Comparison of ENCODE assay signal across 27 cellular contexts in the genomic region with DNA sequence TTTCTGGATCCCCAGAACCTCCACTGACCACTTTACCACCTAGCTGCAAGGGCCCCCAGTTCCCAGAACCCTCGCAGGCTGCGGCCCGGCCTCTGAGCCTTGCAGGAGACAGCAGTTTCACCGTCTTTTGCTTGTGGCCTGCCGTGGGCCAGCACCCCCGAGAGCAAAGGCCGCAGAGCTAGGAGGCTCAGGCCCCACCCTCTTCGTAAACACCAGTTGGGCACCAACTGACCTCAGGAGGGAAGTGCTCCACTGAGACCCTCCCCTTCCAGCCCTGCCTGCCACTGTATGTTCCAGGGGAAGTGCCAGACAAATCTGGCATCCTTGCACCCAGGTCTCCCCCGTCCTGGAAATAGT. TPM values are rescaled to one million over a fixed set of nuclear protein-coding genes. Genes with fewer than 3 reads are reported as not detected.
A peak's percentile ranks its signal among the peaks of the same experiment; 100 is the strongest.
DNase-seq lines count a peak whose midpoint lies in the region; TF ChIP-seq lines count a peak whose summit lies in the region.
"Had no signal": no experiment of that assay in that cellular context is flagged by ENCODE, and none has a peak within 500 bp of the region (broad histone marks: within the 10 kb centered on the region; RNA-seq: fewer than 3 reads in every experiment).

No MANE protein-coding gene starts in this region.

- H4K20me1 ChIP-seq in hepatocyte (ENCODE audit: insufficient read depth, poor library complexity, severe bottlenecking) (no peaks in the 10 kb centered on the region), osteoblast (ENCODE audit: insufficient read depth, low read length) (no peaks in the 10 kb centered on the region)

- H3K9me2 ChIP-seq in hepatocyte (replicated peaks; ENCODE audit: insufficient read depth): no peaks in the 10 kb centered on the region

- DNase-seq in ELF-1 (ENCODE audit: low read depth, low spot score) (peak; percentile 40), NB4 (ENCODE audit: low read depth) (peak; percentile 53), hepatocyte (ENCODE audit: low spot score) (peak; percentile 63), osteoblast (ENCODE audit: insufficient read length, low spot score, missing footprints) (no peak), SK-N-DZ (ENCODE audit: low spot score) (no peak), HUDEP-2 (lab: John Stamatoyannopoulos, UW; ENCODE audit: unreplicated experiment in 76 of 76) (no peak), RKO (ENCODE audit: low spot score) (no peak), nucleus accumbens (lab: John Stamatoyannopoulos, UW) (no peak)
- DNase-seq: activated CD4-positive, alpha-beta T cell treated with anti-CD3 and anti-CD28 coated beads for 36 hours; activated CD8-positive, alpha-beta memory T cell treated with anti-CD3 and anti-CD28 coated beads for 24 hours; activated naive CD4-positive, alpha-beta T cell treated with anti-CD3 and anti-CD28 coated beads, Interleukin-2, amount 10 ng/mL, durations not matched to agents 7 days and 5 days; activated T-cell treated with anti-CD3 and anti-CD28 coated beads, Interleukin-2, amount 50 U/mL, for 1 hour; amniotic stem cell; EL; HFFc6; NCI-H1436 treated with DMSO at 0.1 percent for 48 hours; retina; SHP77 treated with DMSO at 0.1 percent for 48 hours; stimulated activated CD4-positive, alpha-beta T cell treated with anti-CD3 and anti-CD28 coated beads, Interleukin-4, amount 100 ng/mL, for 1 hour; stimulated activated naive CD4-positive, alpha-beta T cell; T-helper 1 cell had no signal

- H3K79me2 ChIP-seq in hepatocyte: no peaks in the 10 kb centered on the region
- H3K79me2 ChIP-seq in osteoblast (ENCODE audit: insufficient read depth, low read length): no peaks in the 10 kb centered on the region

- H3K4me2 ChIP-seq in hepatocyte (no peak overlapping the region), osteoblast (ENCODE audit: insufficient read depth, low read length) (no peak overlapping the region)
- H3K4me2 ChIP-seq: KMS-11, PC-9 had no signal

- H3K36me3 ChIP-seq in hepatocyte (replicated peaks; ENCODE audit: insufficient read depth, low read depth): no peaks in the 10 kb centered on the region
- no peaks in the 10 kb centered on the region for H3K36me3 ChIP-seq in osteoblast (ENCODE audit: insufficient read depth, low read length)
- H3K36me3 ChIP-seq: gastroesophageal sphincter, neutrophil, tibial nerve had no signal

- H3K4me1 ChIP-seq in hepatocyte (ENCODE audit: insufficient read depth): peaks cover 45% of the 10 kb centered on the region
- peaks cover 27% of the 10 kb centered on the region for H3K4me1 ChIP-seq in osteoblast (ENCODE audit: insufficient read depth, low read length)
- H3K4me1 ChIP-seq: gastroesophageal sphincter, tibial nerve had no signal

- no peak overlapping the region for H2AFZ ChIP-seq in hepatocyte
- H2AFZ ChIP-seq in osteoblast (ENCODE audit: low read length): peak overlapping the region; percentile 67
- H2AFZ ChIP-seq: PC-9 had no signal

- no peak for TF ChIP-seq POLR2A in NB4 (IDR thresholded peaks at IDR 0.05; ENCODE audit: extremely low read depth, insufficient read length)

- H3K27me3 ChIP-seq in hepatocyte: no peaks in the 10 kb centered on the region
- H3K27me3 ChIP-seq in osteoblast (ENCODE audit: insufficient read depth, low read length): no peaks in the 10 kb centered on the region
- H3K27me3 ChIP-seq: gastroesophageal sphincter, neutrophil, tibial nerve had no signal

- WGBS in hepatocyte (ENCODE audit: low lambda C conversion rate, missing lambda C conversion rate): 46% methylated on average over 9 of the region's 9 CpGs

- TF ChIP-seq CTCF in NB4 (IDR thresholded peaks at IDR 0.05; ENCODE audit: low read depth, low read length) (no peak), hepatocyte (IDR thresholded peaks at IDR 0.05; ENCODE audit: poor library complexity) (no peak), osteoblast (IDR thresholded peaks at IDR 0.05; ENCODE audit: extremely low read depth, low read depth, low read length) (no peak)

- H3K27ac ChIP-seq in hepatocyte (peak overlapping the region; percentile 80), osteoblast (ENCODE audit: low read depth, low read length) (peak overlapping the region; percentile 62)
- H3K27ac ChIP-seq: gastroesophageal sphincter, KMS-11, neutrophil, PC-9, tibial nerve had no signal

- H3K4me3 ChIP-seq in NB4 (ENCODE audit: low read depth, low read length) (no peak overlapping the region), hepatocyte (no peak overlapping the region), osteoblast (ENCODE audit: insufficient read depth, low read length) (no peak overlapping the region)
- H3K4me3 ChIP-seq: gastroesophageal sphincter, PC-9, tibial nerve had no signal

- H3K9me3 ChIP-seq in hepatocyte (ENCODE audit: low read depth) (no peaks in the 10 kb centered on the region), osteoblast (ENCODE audit: low read depth, low read length) (no peaks in the 10 kb centered on the region)
- H3K9me3 ChIP-seq: gastroesophageal sphincter, neutrophil, tibial nerve had no signal

RNA-seq across cellular contexts. Expression of gene CREB3L1, which starts 23.3 kb away (rescaled TPM):
- total RNA-seq in hepatocyte: 20.3 and 22.9 TPM in 2 replicates
- 275 and 276 TPM in 2 replicates for polyA plus RNA-seq in hepatocyte
- 30.1 and 33.3 TPM in 2 replicates for total RNA-seq in osteoblast
- 0.21 TPM in 1 of 2 replicates, not detected in the other for polyA plus RNA-seq in SK-N-DZ (2014; cell fraction: cytosol; rRNA removed)
- not detected in 2 replicates for polyA plus RNA-seq in SK-N-DZ (2014; cell fraction: nucleus; rRNA removed)
- polyA plus RNA-seq: CD14-positive monocyte had no signal

Comparison
In these comparisons a context has a peak if more than half of its experiments do, and no peak if none do; other contexts are left out.
1. DNase-seq: peak in ELF-1 (single experiment), NB4 (single experiment) and hepatocyte (single experiment); none in osteoblast (single experiment), SK-N-DZ (single experiment), HUDEP-2 (0 of 76), RKO (single experiment) and nucleus accumbens (0 of 56).